In genomic region chr7:1028044-1028770, GRCh38 we compare ENCODE assay signal across 8 cellular contexts. TPM values are rescaled to one million over a fixed set of nuclear protein-coding genes. Genes with fewer than 3 reads are reported as not detected.
DNase-seq lines count a peak whose midpoint lies in the region; ATAC-seq and TF ChIP-seq lines count a peak whose summit lies in the region.

No MANE protein-coding gene starts in this region.

- H3K27me3 ChIP-seq in H7 (ENCODE audit: control insufficient read depth, insufficient read depth, low read length) (no peaks in the 10 kb centered on the region), MM.1S (replicated peaks; ENCODE audit: insufficient read depth, low read length) (no peaks in the 10 kb centered on the region), right cardiac atrium (ENCODE audit: control insufficient read depth, insufficient read depth) (no peaks in the 10 kb centered on the region)

- TF ChIP-seq CTCF in MM.1S (IDR thresholded peaks at IDR 0.05; ENCODE audit: low read length): no peak

- peak; percentile 94 for ATAC-seq in right cardiac atrium

- H3K27ac ChIP-seq in MM.1S (ENCODE audit: low read length) (peak overlapping the region; percentile 53; the same call in 1 of the 2 replicates), right cardiac atrium (ENCODE audit: low read length) (peak overlapping the region; percentile 90)

- H2AFZ ChIP-seq in MM.1S (ENCODE audit: low read length): peak overlapping the region; percentile 30; the same call in 1 of the 2 replicates

- no peaks in the 10 kb centered on the region; the same call in 1 of the 2 replicates for H3K36me3 ChIP-seq in H7 (replicated peaks; ENCODE audit: control insufficient read depth, insufficient read depth, low read length)
- H3K36me3 ChIP-seq in MM.1S (replicated peaks; ENCODE audit: insufficient read depth, low read length): no peaks in the 10 kb centered on the region; the same call in 1 of the 2 replicates

- H3K4me3 ChIP-seq in H7 (ENCODE audit: insufficient read depth, low read depth, low read length) (peak overlapping the region; percentile 53), MM.1S (ENCODE audit: low read length) (peak overlapping the region; percentile 58), right cardiac atrium (ENCODE audit: low read length) (peak overlapping the region; percentile 90)

- H4K20me1 ChIP-seq in MM.1S (ENCODE audit: insufficient read depth, low read length): no peaks in the 10 kb centered on the region

- no peaks in the 10 kb centered on the region for H3K9me2 ChIP-seq in MM.1S (replicated peaks; ENCODE audit: insufficient read depth, low read length)

- peak overlapping the region; percentile 81; the same call in 1 of the 2 replicates for H3K4me2 ChIP-seq in MM.1S (ENCODE audit: low read depth, low read length)

- H3K9ac ChIP-seq in MM.1S (ENCODE audit: low read length): peak overlapping the region; percentile 76

- DNase-seq in GM03348 (ENCODE audit: low spot score) (peak; percentile 100), H7 (peak; percentile 100), MM.1S (peak; percentile 88), T follicular helper cell (ENCODE audit: low read depth) (peak; percentile 73), anterior cingulate cortex (lab: John Stamatoyannopoulos, UW) (peak in 56 of 58 donors; percentile 38 to 92 (median 84)), right cardiac atrium (peak; percentile 92 to 97 (median 97)), pulmonary artery endothelial cell (ENCODE audit: low read depth, low spot score) (peak; percentile 58), ureter (ENCODE audit: low spot score) (peak; percentile 92)

- under 1% methylated on average over 77 of the region's 77 CpGs for WGBS in right cardiac atrium

- H3K79me2 ChIP-seq in MM.1S (ENCODE audit: low read length): peaks cover 29% of the 10 kb centered on the region

- peaks cover 20% of the 10 kb centered on the region for H3F3A ChIP-seq in MM.1S (ENCODE audit: insufficient read depth, low read length)

- peaks cover 22% of the 10 kb centered on the region for H3K4me1 ChIP-seq in MM.1S (ENCODE audit: low read length)
- peaks cover 1% of the 10 kb centered on the region for H3K4me1 ChIP-seq in right cardiac atrium (ENCODE audit: control insufficient read depth, insufficient read depth, low read length)

- H3K9me3 ChIP-seq in MM.1S (replicated peaks; ENCODE audit: insufficient read depth, low read length): no peaks in the 10 kb centered on the region
- H3K9me3 ChIP-seq in right cardiac atrium (ENCODE audit: control insufficient read depth, low read length): no peaks in the 10 kb centered on the region

- intact Hi-C loops in right cardiac atrium (cut with DNase I): no loop called here

RNA-seq across cellular contexts. Expression of gene GPR146, which starts 16.1 kb away (rescaled TPM):
- total RNA-seq in H7 (2014; rRNA removed; shearing (Covaris generic)): 0.07 and 0.87 TPM in 2 replicates
- total RNA-seq in right cardiac atrium: 10 to 100 TPM in 2 of 4 donors, 1 to 10 TPM in 2; 4.2 to 19.7 (median 14.1) TPM
- polyA plus RNA-seq in right cardiac atrium: 17.3 TPM
- total RNA-seq in pulmonary artery endothelial cell: 17.4 and 29.8 TPM in 2 replicates
- total RNA-seq in ureter: 8.7 TPM

RNA-seq across cellular contexts. Expression of gene CYP2W1, which starts 45.2 kb away (rescaled TPM):
- total RNA-seq in H7 (2014; rRNA removed; shearing (Covaris generic)): not detected in 2 replicates
- not detected for total RNA-seq in right cardiac atrium
- not detected for polyA plus RNA-seq in right cardiac atrium
- total RNA-seq in pulmonary artery endothelial cell: not detected in 2 replicates
- 0.44 TPM for total RNA-seq in ureter

RNA-seq across cellular contexts. Expression of gene COX19, which starts 52.9 kb away (rescaled TPM):
- 8.4 and 12.9 TPM in 2 replicates for total RNA-seq in H7 (2014; rRNA removed; shearing (Covaris generic))
- total RNA-seq in right cardiac atrium (1 to 10 TPM; 6.3 to 8.8 (median 7.8) TPM), pulmonary artery endothelial cell (5.9 and 7.7 TPM in 2 replicates), ureter (14.6 TPM)
- polyA plus RNA-seq in right cardiac atrium: 5.8 TPM

RNA-seq across cellular contexts. Expression of gene GPER1, which starts 59.7 kb away (rescaled TPM):
- 0.14 and 0.63 TPM in 2 replicates for total RNA-seq in H7 (2014; rRNA removed; shearing (Covaris generic))
- 1 to 10 TPM; 3.0 to 6.7 (median 4.5) TPM for total RNA-seq in right cardiac atrium
- 3.6 TPM for polyA plus RNA-seq in right cardiac atrium
- total RNA-seq in pulmonary artery endothelial cell: 0.46 and 2.0 TPM in 2 replicates
- total RNA-seq in ureter: 3.4 TPM

Comparison
In these comparisons a context has a peak if more than half of its experiments do, and no peak if none do; other contexts are left out.
1. Peak in every context shown above with its lines: DNase-seq, ATAC-seq, H3K4me3 ChIP-seq and H3K27ac ChIP-seq.